Comparison of ENCODE assay signal across 11 cellular contexts in genomic region chr2:157304811-157305712, GRCh38. TPM values are rescaled to one million over a fixed set of nuclear protein-coding genes. Genes with fewer than 3 reads are reported as not detected.
DNase-seq lines count a peak whose midpoint lies in the region; ATAC-seq lines count a peak whose summit lies in the region.
"Had no signal": no experiment of that assay in that cellular context is flagged by ENCODE, and none has a peak within 500 bp of the region (broad histone marks: within the 10 kb centered on the region; RNA-seq: fewer than 3 reads in every experiment).

No MANE protein-coding gene starts in this region.

- H3K27me3 ChIP-seq in right cardiac atrium (ENCODE audit: control insufficient read depth, insufficient read depth) (no peaks in the 10 kb centered on the region), mesendoderm (ENCODE audit: insufficient read depth, low read length, poor library complexity) (no peaks in the 10 kb centered on the region)

- H3K56ac ChIP-seq in mesendoderm (ENCODE audit: low read length): no peak overlapping the region

- no peak overlapping the region for H4K5ac ChIP-seq in mesendoderm (ENCODE audit: low read length)

- H3K4me1 ChIP-seq in right cardiac atrium (ENCODE audit: control insufficient read depth, insufficient read depth, low read length): no peaks in the 10 kb centered on the region
- no peaks in the 10 kb centered on the region for H3K4me1 ChIP-seq in mesendoderm (ENCODE audit: control insufficient read depth, low read depth, low read length)

- no peak overlapping the region for H3K4me2 ChIP-seq in mesendoderm (ENCODE audit: low read length)

- peak; percentile 8 for DNase-seq in AG08396 (ENCODE audit: low spot score)
- peak; percentile 78 for DNase-seq in HCEC 1CT
- peak; percentile 29 for DNase-seq in kidney glomerular epithelial cell (lab: John Stamatoyannopoulos, UW)
- no peak for DNase-seq in right cardiac atrium
- no peak for DNase-seq in Right ventricle myocardium superior
- no peak for DNase-seq in mesendoderm
- DNase-seq: activated CD8-positive, alpha-beta memory T cell treated with anti-CD3 and anti-CD28 coated beads, Interleukin-2, amount 50 U/mL, for 48 hours; H7; KBM-7 had no signal

- intact Hi-C loops in right cardiac atrium (cut with DNase I) (loop anchor here in 3 of 4 donors (5.0 to 10.0 kb wide), 2 partner anchors 290 to 292 kb away; no protein-coding TSS in a partner anchor), Right ventricle myocardium superior (cut with DNase I) (loop anchor here (10.0 kb wide), 2 partner anchors 290 to 710 kb away; no protein-coding TSS in a partner anchor)

- ATAC-seq in right cardiac atrium (no peak), Right ventricle myocardium superior (ENCODE audit: poor library complexity) (no peak), HG02981 (IDR thresholded peaks at IDR 0.05; ENCODE audit: unreplicated experiment) (no peak)

- no peak overlapping the region for H2AK5ac ChIP-seq in mesendoderm (ENCODE audit: low read length)

- H2BK15ac ChIP-seq in mesendoderm (replicated peaks; ENCODE audit: low read depth): no peak overlapping the region

- H3K27ac ChIP-seq in angular gyrus (ENCODE audit: low read depth, low read length): peak overlapping the region; percentile 2
- H3K27ac ChIP-seq in right cardiac atrium (ENCODE audit: low read length): no peak overlapping the region
- H3K27ac ChIP-seq in mesendoderm (ENCODE audit: low read depth, low read length): no peak overlapping the region

- WGBS in right cardiac atrium: 27% methylated on average over 3 of the region's 3 CpGs
- WGBS in mesendoderm (ENCODE audit: extremely low coverage, insufficient coverage, low lambda C conversion rate): no CpG with 5 or more reads among the region's 3 CpGs

- no peak overlapping the region for H4K8ac ChIP-seq in mesendoderm (ENCODE audit: low read depth, low read length)

- H3K79me2 ChIP-seq in mesendoderm (ENCODE audit: control insufficient read depth, insufficient read depth, low read length): no peaks in the 10 kb centered on the region

- no peaks in the 10 kb centered on the region for H3K79me1 ChIP-seq in mesendoderm (ENCODE audit: low read length)

- no peak overlapping the region for H3K23ac ChIP-seq in mesendoderm (ENCODE audit: low read length)

- H2BK5ac ChIP-seq in mesendoderm (ENCODE audit: low read length): no peak overlapping the region

- no peak overlapping the region for H3K18ac ChIP-seq in mesendoderm (ENCODE audit: low read length)

- H3K9me3 ChIP-seq in right cardiac atrium (ENCODE audit: control insufficient read depth, low read length): no peaks in the 10 kb centered on the region

- H2BK120ac ChIP-seq in mesendoderm (ENCODE audit: low read depth, low read length): no peak overlapping the region

- no peak overlapping the region for H3K9ac ChIP-seq in mesendoderm (ENCODE audit: low read length)

- H3K4ac ChIP-seq in mesendoderm (ENCODE audit: low read depth, low read length): no peak overlapping the region

- no peaks in the 10 kb centered on the region for H3K36me3 ChIP-seq in mesendoderm (ENCODE audit: control insufficient read depth, insufficient read depth, low read length)

- H3K4me3 ChIP-seq in right cardiac atrium (ENCODE audit: low read length) (no peak overlapping the region), mesendoderm (ENCODE audit: low read length) (no peak overlapping the region)

RNA-seq across cellular contexts. Expression of gene ERMN, which starts 20.6 kb away (rescaled TPM):
- under 1 TPM; 0.06 to 0.40 (median 0.24) TPM for total RNA-seq in right cardiac atrium
- polyA plus RNA-seq in right cardiac atrium: 0.11 TPM
- not detected for total RNA-seq in Right ventricle myocardium superior
- 0.80 TPM for polyA plus RNA-seq in mesendoderm (2013, experiment 1 of 2)
- 0.70 TPM for polyA plus RNA-seq in mesendoderm (2013, experiment 2 of 2)

RNA-seq across cellular contexts. Expression of gene GALNT5, which starts 47.6 kb away (rescaled TPM):
- total RNA-seq in right cardiac atrium: 1 to 10 TPM in 2 of 4 donors, under 1 TPM in 2; 0.74 to 1.6 (median 1.1) TPM
- polyA plus RNA-seq in right cardiac atrium: 0.34 TPM
- 0.16 TPM for total RNA-seq in Right ventricle myocardium superior
- 0.10 TPM for polyA plus RNA-seq in mesendoderm (2013, experiment 1 of 2)
- 0.08 TPM for polyA plus RNA-seq in mesendoderm (2013, experiment 2 of 2)

Comparison
In these comparisons a context has a peak if more than half of its experiments do, and no peak if none do; other contexts are left out.
1. DNase-seq: peak in AG08396 (single experiment), HCEC 1CT (single experiment) and kidney glomerular epithelial cell (single experiment); none in right cardiac atrium (0 of 3), Right ventricle myocardium superior (single experiment) and mesendoderm (single experiment).